In genomic region chr1:54488831-54489626, GRCh38 we compare ENCODE assay signal across 8 cellular contexts. TPM values are rescaled to one million over a fixed set of nuclear protein-coding genes. Genes with fewer than 3 reads are reported as not detected.
A peak's percentile ranks its signal among the peaks of the same experiment; 100 is the strongest.
DNase-seq lines count a peak whose midpoint lies in the region; ATAC-seq, FAIRE-seq and TF ChIP-seq lines count a peak whose summit lies in the region.

No MANE protein-coding gene starts in this region.

- dilution Hi-C loops in IMR-90 (cut with HindIII; ENCODE audit: low sequenced_read_pairs, unreplicated experiment) = no loop called here

- H3K27me3 ChIP-seq in IMR-90 (ENCODE audit: control insufficient read depth, insufficient read depth, low read length) = no peaks in the 10 kb centered on the region; the same call in 1 of the 2 replicates
- H3K27me3 ChIP-seq in stomach smooth muscle (ENCODE audit: control insufficient read depth in 1 of 2, insufficient read depth in 2 of 2, low read length in 2 of 2) = no peaks in the 10 kb centered on the region

- H3K4me1 Mint-ChIP-seq in nephron = peaks cover 51% of the 10 kb centered on the region

- in situ Hi-C loops in IMR-90 (cut with MboI; ENCODE audit: low sequenced_read_pairs) = loop anchor here (5.0 to 25.0 kb wide), 3 partner anchors 82 to 627 kb away; partner anchors contain the start of gene SSBP3

- CTCF ChIA-PET in IMR-90 (lab: Yijun Ruan, JAX) = interaction anchor here (0.5 to 1.3 kb wide), 20 partner anchors 17 to 1464 kb away, joined by 3 to 8 read pairs (median 3); no protein-coding TSS in a partner anchor

- H2BK15ac ChIP-seq in IMR-90 (ENCODE audit: low read depth, low read length) = peak overlapping the region; percentile 87; the same call in 2 of the 3 replicates

- no peaks in the 10 kb centered on the region for H3K9me1 ChIP-seq in IMR-90 (ENCODE audit: insufficient read depth, low read length)

- H4K5ac ChIP-seq in IMR-90 (ENCODE audit: low read depth, low read length) = peak overlapping the region; percentile 91

- H3K27ac ChIP-seq in IMR-90 (ENCODE audit: insufficient read depth, low read length) (peak overlapping the region; percentile 88), stomach smooth muscle (ENCODE audit: low read length) (peak overlapping the region; percentile 97)

- no TSS peak for BruUV-seq in IMR-90 (replicated peaks; lab: Mats Ljungman, UMichigan)

- no peak overlapping the region; the same call in 1 of the 2 replicates for H3K23ac ChIP-seq in IMR-90 (ENCODE audit: low read depth, low read length)

- DNase-seq in CD1c-positive myeloid dendritic cell (ENCODE audit: extremely low spot score) (peak; percentile 84), IMR-90 (peak; percentile 49), RCC 7860 (ENCODE audit: low spot score) (peak; percentile 50), activated gamma-delta T cell (lab: John Stamatoyannopoulos, UW) (peak; percentile 52), fibroblast of the conjunctiva (ENCODE audit: low read depth) (peak; percentile 46)

- H4K8ac ChIP-seq in IMR-90 (ENCODE audit: low read depth in 2 of 2, low read length in 2 of 2) = peak overlapping the region; percentile 89 to 95

- H3K18ac ChIP-seq in IMR-90 (ENCODE audit: low read depth, low read length) = peak overlapping the region; percentile 89

- ATAC-seq in GM19452 (IDR thresholded peaks at IDR 0.05; ENCODE audit: unreplicated experiment) (peak; percentile 70), IMR-90 (ENCODE audit: low read depth) (peak; percentile 64)

- H3K9ac ChIP-seq in IMR-90 (ENCODE audit: low read depth, low read length) (peak overlapping the region; percentile 68), stomach smooth muscle (ENCODE audit: low read length in 2 of 2) (peak overlapping the region; percentile 84)

- H3K4ac ChIP-seq in IMR-90 (ENCODE audit: low read depth, low read length) = peak overlapping the region; percentile 78

- peak; percentile 59 for TF ChIP-seq POLR2A in IMR-90 (IDR thresholded peaks at IDR 0.05; ENCODE audit: low read depth, low read length)

- H2AFZ ChIP-seq in IMR-90 (replicated peaks; ENCODE audit: low read length, poor library complexity) = peak overlapping the region; percentile 91

- 0 out of 2 replicates have a peak overlapping the region, but pooled peaks have one; percentile 2 for H3K14ac ChIP-seq in IMR-90 (replicated peaks; ENCODE audit: low read depth, low read length)

- WGBS in IMR-90 (ENCODE audit: extremely low coverage in 2 of 2, insufficient read length in 1 of 2), 2 experiments = 0% methylated on average over 12 of the region's 51 CpGs; no CpG with 5 or more reads in 1 of the 2 experiments

- H4K91ac ChIP-seq in IMR-90 (ENCODE audit: insufficient read depth, low read depth, low read length) = peak overlapping the region; percentile 70

- H3K27ac Mint-ChIP-seq in nephron = peak overlapping the region; percentile 96 to 99 (median 99)

- peak overlapping the region; percentile 28 for H2BK120ac ChIP-seq in IMR-90 (ENCODE audit: low read depth, low read length)

- no peaks in the 10 kb centered on the region for H3K36me3 Mint-ChIP-seq in nephron (ENCODE audit: low read depth)

- no peak for FAIRE-seq in RCC 7860 (lab: Jason Lieb, UNC)

- H3K4me3 Mint-ChIP-seq in nephron = peak overlapping the region; percentile 95 to 99 (median 98)

- H3K27me3 Mint-ChIP-seq in nephron (ENCODE audit: low read depth) = no peaks in the 10 kb centered on the region

- H3K4me1 ChIP-seq in IMR-90 (ENCODE audit: control insufficient read depth, insufficient read depth, low read length) (peaks cover 14% of the 10 kb centered on the region), stomach smooth muscle (ENCODE audit: control insufficient read depth, insufficient read depth, low read length) (peaks cover 39% of the 10 kb centered on the region)

- peak overlapping the region; percentile 21; the same call in 1 of the 2 replicates for H3K56ac ChIP-seq in IMR-90 (ENCODE audit: extremely low read depth, insufficient read depth, low read length)

- peak overlapping the region; percentile 80 for H2AK5ac ChIP-seq in IMR-90 (ENCODE audit: low read depth, low read length)

- peak overlapping the region; percentile 79 for H2AK9ac ChIP-seq in IMR-90 (replicated peaks; ENCODE audit: low read depth, low read length, poor library complexity)

- H3K9me3 ChIP-seq in IMR-90 (ENCODE audit: control insufficient read depth, insufficient read depth, low read length) (no peaks in the 10 kb centered on the region), stomach smooth muscle (ENCODE audit: control insufficient read depth in 2 of 2, low read length in 2 of 2) (no peaks in the 10 kb centered on the region)

- no peak overlapping the region for H2BK20ac ChIP-seq in IMR-90 (ENCODE audit: low read depth, low read length)

- H3K79me1 ChIP-seq in IMR-90 (ENCODE audit: low read depth in 1 of 2, low read length in 2 of 2) = no peaks in the 10 kb centered on the region

- TF ChIP-seq CTCF in IMR-90 (conservative IDR thresholded peaks at IDR 0.05; ENCODE audit: low read depth, low read length) (peak; percentile 92), nephron (IDR thresholded peaks at IDR 0.05; ENCODE audit: unreplicated experiment in 3 of 3) (peak; percentile 97 to 98 (median 98))

- POLR2A ChIA-PET in IMR-90 (lab: Charles Lee; ENCODE audit: unreplicated experiment) = interaction anchor here (0.6 to 1.3 kb wide), 2 partner anchors 82 to 83 kb away, joined by 3 to 5 read pairs; partner anchors contain the start of gene SSBP3

- H3K4me2 ChIP-seq in IMR-90 (ENCODE audit: low read depth, low read length) = peak overlapping the region; percentile 87

- H3K9me3 Mint-ChIP-seq in nephron = no peaks in the 10 kb centered on the region

- H2BK5ac ChIP-seq in IMR-90 (ENCODE audit: low read depth, low read length, poor library complexity, severe bottlenecking) = peak overlapping the region; percentile 78

- peak overlapping the region; percentile 46 for H3K4me3 ChIP-seq in IMR-90 (ENCODE audit: insufficient read depth, low read depth, low read length)
- H3K4me3 ChIP-seq in stomach smooth muscle (ENCODE audit: low read length in 2 of 2) = peak overlapping the region; percentile 80 to 81

- no peaks in the 10 kb centered on the region for H3K36me3 ChIP-seq in IMR-90 (ENCODE audit: control insufficient read depth, insufficient read depth, low read length)
- no peaks in the 10 kb centered on the region for H3K36me3 ChIP-seq in stomach smooth muscle (ENCODE audit: control insufficient read depth in 2 of 2, insufficient read depth in 2 of 2, low read length in 2 of 2)

- no peaks in the 10 kb centered on the region for H4K20me1 ChIP-seq in IMR-90 (ENCODE audit: insufficient read depth, low read length)

- peak; percentile 90 for TF ChIP-seq RAD21 in IMR-90 (IDR thresholded peaks at IDR 0.05; ENCODE audit: low read length)

- intact Hi-C loops in IMR-90 (cut with micrococcal nuclease) = loop anchor here (1.0 to 5.0 kb wide), 11 partner anchors 82 to 628 kb away; partner anchors contain the start of genes CYB5RL and MRPL37

TF ChIP-seq in IMR-90, 13 proteins besides CTCF, POLR2A, EP300 and RAD21:
- TF ChIP-seq NFE2L2 (IDR thresholded peaks at IDR 0.05; ENCODE audit: low read depth, low read length) = no peak
- no peak for TF ChIP-seq RCOR1 (IDR thresholded peaks at IDR 0.05; ENCODE audit: insufficient replicate concordance, low read length)
- no peak for TF ChIP-seq USF2 (IDR thresholded peaks at IDR 0.05; ENCODE audit: low read depth, low read length)
- TF ChIP-seq RFX5 (IDR thresholded peaks at IDR 0.05; ENCODE audit: low read depth, low read length) = no peak
- TF ChIP-seq SMC3 (IDR thresholded peaks at IDR 0.05; ENCODE audit: low read depth, low read length) = peak; percentile 77
- TF ChIP-seq MAZ (IDR thresholded peaks at IDR 0.05; ENCODE audit: borderline replicate concordance, low read depth, low read length) = peak; percentile 91

RNA-seq across cellular contexts. Expression of gene ACOT11, which starts 59.0 kb away (rescaled TPM):
- total RNA-seq in IMR-90 (2012; rRNA removed) = 2.5 TPM in 2 replicates
- 2.7 and 3.1 TPM in 2 replicates for polyA plus RNA-seq in IMR-90 (2012; rRNA removed)
- polyA plus RNA-seq in IMR-90 (2012; cell fraction: cytosol; rRNA removed) = 1.0 and 1.8 TPM in 2 replicates
- polyA plus RNA-seq in IMR-90 (2012; cell fraction: nucleus; rRNA removed; ENCODE audit: low replicate concordance) = 4.2 and 8.7 TPM in 2 replicates

Comparison
In these comparisons a context has a peak if more than half of its experiments do, and no peak if none do; other contexts are left out.
1. Peak in every context shown above with its lines: DNase-seq, ATAC-seq, H3K4me3 ChIP-seq and H3K27ac ChIP-seq.